8 cellular contexts compared by ENCODE assay signal in genomic region chr1:84298688-84299535, GRCh38. TPM values are rescaled to one million over a fixed set of nuclear protein-coding genes. Genes with fewer than 3 reads are reported as not detected.
A peak's percentile ranks its signal among the peaks of the same experiment; 100 is the strongest.
DNase-seq lines count a peak whose midpoint lies in the region; ATAC-seq and FAIRE-seq lines count a peak whose summit lies in the region.

No MANE protein-coding gene starts in this region.

- H3K4me3 ChIP-seq in esophagus (ENCODE audit: low read depth in 1 of 2, low read length in 2 of 2) (peak overlapping the region; percentile 68 to 96), mucosa of rectum (ENCODE audit: low read length in 2 of 2) (peak overlapping the region; percentile 88 to 96)

- no peak for FAIRE-seq in GM18507 (lab: Jason Lieb, UNC)

- H3K4me1 ChIP-seq in esophagus (ENCODE audit: control insufficient read depth in 2 of 2, insufficient read depth in 2 of 2, low read length in 1 of 2) (no peaks in the 10 kb centered on the region), mucosa of rectum (ENCODE audit: control insufficient read depth in 2 of 2, insufficient read depth in 2 of 2, low read length in 2 of 2) (peaks cover 17 to 35% of the 10 kb centered on the region in 2 donors)

- H3K9me3 ChIP-seq in esophagus (ENCODE audit: control insufficient read depth in 2 of 2, insufficient read depth in 1 of 2, low read depth in 1 of 2, low read length in 1 of 2) (no peaks in the 10 kb centered on the region), mucosa of rectum (ENCODE audit: control insufficient read depth in 2 of 2, low read length in 2 of 2) (peaks cover 0 to 3% of the 10 kb centered on the region in 2 donors)

- DNase-seq in AG08395 (ENCODE audit: low spot score) (peak; percentile 43), GM18507 (ENCODE audit: extremely low spot score, insufficient read length, low read depth) (peak; percentile 22), NCI-H345 (lab: John Stamatoyannopoulos, UW) (peak; percentile 65)
- peak in 2 of 3 experiments; percentile 4 to 38 for DNase-seq in activated CD8-positive, alpha-beta memory T cell treated with anti-CD3 and anti-CD28 coated beads for 48 hours (ENCODE audit: low read depth in 2 of 3, low spot score in 2 of 3)

- no peaks in the 10 kb centered on the region for H3K27me3 ChIP-seq in esophagus (ENCODE audit: control insufficient read depth in 1 of 2, insufficient read depth in 2 of 2, low read length in 2 of 2)
- no peaks in the 10 kb centered on the region for H3K27me3 ChIP-seq in mucosa of rectum (ENCODE audit: control insufficient read depth in 2 of 2, insufficient read depth in 2 of 2, low read length in 2 of 2)

- H3K36me3 ChIP-seq in esophagus (ENCODE audit: control insufficient read depth in 2 of 2, insufficient read depth in 2 of 2, low read length in 1 of 2) (no peaks in the 10 kb centered on the region), mucosa of rectum (ENCODE audit: control insufficient read depth in 2 of 2, insufficient read depth in 2 of 2, low read length in 2 of 2) (peaks cover 4 to 5% of the 10 kb centered on the region in 2 donors)

- H3K9ac ChIP-seq in mucosa of rectum (ENCODE audit: low read depth in 1 of 2, low read length in 2 of 2): peak overlapping the region; percentile 90 to 100

- H3K27ac ChIP-seq in esophagus (ENCODE audit: low read depth in 2 of 2, low read length in 1 of 2) (peak overlapping the region; percentile 41 to 90), mucosa of rectum (ENCODE audit: low read depth in 2 of 2, low read length in 2 of 2) (peak overlapping the region; percentile 96 to 98), temporal lobe (ENCODE audit: low read depth, low read length) (peak overlapping the region; percentile 93)

- ATAC-seq in HG02943 (IDR thresholded peaks at IDR 0.05; ENCODE audit: low read depth, unreplicated experiment): peak; percentile 41

- 1 to 2% methylated on average over 50 of the region's 50 CpGs for WGBS in esophagus, 2 donors

RNA-seq across cellular contexts. Expression of gene SAMD13, which starts 2.6 kb away (rescaled TPM):
- under 1 TPM; 0.45 to 0.59 TPM for polyA plus RNA-seq in esophagus
- 1.7 TPM for total RNA-seq in temporal lobe

Comparison
In these comparisons a context has a peak if more than half of its experiments do, and no peak if none do; other contexts are left out.
1. Peak in every context shown above with its lines: DNase-seq, ATAC-seq, H3K4me3 ChIP-seq and H3K27ac ChIP-seq.